1 cellular context compared by ENCODE assay signal in the genomic region with DNA sequence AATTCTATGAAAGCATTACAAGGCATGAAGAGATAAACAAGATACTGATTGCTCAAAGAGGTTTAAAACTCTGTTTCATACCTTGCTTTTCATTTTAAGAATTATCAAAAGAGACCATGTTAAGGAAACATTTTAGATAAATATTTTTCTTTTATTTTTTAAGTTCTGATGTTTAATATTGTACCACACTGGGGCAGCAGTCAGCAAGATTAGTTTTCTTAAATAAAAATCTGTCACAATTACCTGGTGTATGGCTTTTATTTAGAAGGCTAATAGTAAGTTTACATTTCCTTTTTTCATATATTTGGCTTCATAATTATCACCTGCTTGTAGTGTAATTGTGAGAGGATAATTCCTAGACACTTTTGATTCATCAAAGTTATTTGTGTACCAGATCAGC.
TF ChIP-seq lines count a peak whose summit lies in the region.

No MANE protein-coding gene starts in this region.

TF ChIP-seq in GM23338, 12 proteins besides CTCF, POLR2A, EP300 and RAD21 (continued from another document):
- TF ChIP-seq, protein P1, sequence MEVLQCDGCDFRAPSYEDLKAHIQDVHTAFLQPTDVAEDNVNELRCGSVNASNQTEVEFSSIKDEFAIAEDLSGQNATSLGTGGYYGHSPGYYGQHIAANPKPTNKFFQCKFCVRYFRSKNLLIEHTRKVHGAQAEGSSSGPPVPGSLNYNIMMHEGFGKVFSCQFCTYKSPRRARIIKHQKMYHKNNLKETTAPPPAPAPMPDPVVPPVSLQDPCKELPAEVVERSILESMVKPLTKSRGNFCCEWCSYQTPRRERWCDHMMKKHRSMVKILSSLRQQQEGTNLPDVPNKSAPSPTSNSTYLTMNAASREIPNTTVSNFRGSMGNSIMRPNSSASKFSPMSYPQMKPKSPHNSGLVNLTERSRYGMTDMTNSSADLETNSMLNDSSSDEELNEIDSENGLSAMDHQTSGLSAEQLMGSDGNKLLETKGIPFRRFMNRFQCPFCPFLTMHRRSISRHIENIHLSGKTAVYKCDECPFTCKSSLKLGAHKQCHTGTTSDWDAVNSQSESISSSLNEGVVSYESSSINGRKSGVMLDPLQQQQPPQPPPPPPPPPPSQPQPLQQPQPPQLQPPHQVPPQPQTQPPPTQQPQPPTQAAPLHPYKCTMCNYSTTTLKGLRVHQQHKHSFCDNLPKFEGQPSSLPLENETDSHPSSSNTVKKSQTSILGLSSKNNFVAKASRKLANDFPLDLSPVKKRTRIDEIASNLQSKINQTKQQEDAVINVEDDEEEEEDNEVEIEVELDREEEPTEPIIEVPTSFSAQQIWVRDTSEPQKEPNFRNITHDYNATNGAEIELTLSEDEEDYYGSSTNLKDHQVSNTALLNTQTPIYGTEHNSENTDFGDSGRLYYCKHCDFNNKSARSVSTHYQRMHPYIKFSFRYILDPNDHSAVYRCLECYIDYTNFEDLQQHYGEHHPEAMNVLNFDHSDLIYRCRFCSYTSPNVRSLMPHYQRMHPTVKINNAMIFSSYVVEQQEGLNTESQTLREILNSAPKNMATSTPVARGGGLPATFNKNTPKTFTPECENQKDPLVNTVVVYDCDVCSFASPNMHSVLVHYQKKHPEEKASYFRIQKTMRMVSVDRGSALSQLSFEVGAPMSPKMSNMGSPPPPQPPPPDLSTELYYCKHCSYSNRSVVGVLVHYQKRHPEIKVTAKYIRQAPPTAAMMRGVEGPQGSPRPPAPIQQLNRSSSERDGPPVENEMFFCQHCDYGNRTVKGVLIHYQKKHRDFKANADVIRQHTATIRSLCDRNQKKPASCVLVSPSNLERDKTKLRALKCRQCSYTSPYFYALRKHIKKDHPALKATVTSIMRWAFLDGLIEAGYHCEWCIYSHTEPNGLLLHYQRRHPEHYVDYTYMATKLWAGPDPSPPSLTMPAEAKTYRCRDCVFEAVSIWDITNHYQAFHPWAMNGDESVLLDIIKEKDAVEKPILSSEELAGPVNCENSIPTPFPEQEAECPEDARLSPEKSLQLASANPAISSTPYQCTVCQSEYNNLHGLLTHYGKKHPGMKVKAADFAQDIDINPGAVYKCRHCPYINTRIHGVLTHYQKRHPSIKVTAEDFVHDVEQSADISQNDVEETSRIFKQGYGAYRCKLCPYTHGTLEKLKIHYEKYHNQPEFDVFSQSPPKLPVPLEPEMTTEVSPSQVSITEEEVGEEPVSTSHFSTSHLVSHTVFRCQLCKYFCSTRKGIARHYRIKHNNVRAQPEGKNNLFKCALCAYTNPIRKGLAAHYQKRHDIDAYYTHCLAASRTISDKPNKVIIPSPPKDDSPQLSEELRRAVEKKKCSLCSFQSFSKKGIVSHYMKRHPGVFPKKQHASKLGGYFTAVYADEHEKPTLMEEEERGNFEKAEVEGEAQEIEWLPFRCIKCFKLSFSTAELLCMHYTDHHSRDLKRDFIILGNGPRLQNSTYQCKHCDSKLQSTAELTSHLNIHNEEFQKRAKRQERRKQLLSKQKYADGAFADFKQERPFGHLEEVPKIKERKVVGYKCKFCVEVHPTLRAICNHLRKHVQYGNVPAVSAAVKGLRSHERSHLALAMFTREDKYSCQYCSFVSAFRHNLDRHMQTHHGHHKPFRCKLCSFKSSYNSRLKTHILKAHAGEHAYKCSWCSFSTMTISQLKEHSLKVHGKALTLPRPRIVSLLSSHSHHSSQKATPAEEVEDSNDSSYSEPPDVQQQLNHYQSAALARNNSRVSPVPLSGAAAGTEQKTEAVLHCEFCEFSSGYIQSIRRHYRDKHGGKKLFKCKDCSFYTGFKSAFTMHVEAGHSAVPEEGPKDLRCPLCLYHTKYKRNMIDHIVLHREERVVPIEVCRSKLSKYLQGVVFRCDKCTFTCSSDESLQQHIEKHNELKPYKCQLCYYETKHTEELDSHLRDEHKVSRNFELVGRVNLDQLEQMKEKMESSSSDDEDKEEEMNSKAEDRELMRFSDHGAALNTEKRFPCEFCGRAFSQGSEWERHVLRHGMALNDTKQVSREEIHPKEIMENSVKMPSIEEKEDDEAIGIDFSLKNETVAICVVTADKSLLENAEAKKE (CRISPR knock-in tag; IDR thresholded peaks at IDR 0.05) = no peak
- no peak for TF ChIP-seq EZH2phosphoT487 (IDR thresholded peaks at IDR 0.05; ENCODE audit: unreplicated experiment)
- no peak for TF ChIP-seq ZNF331 (CRISPR knock-in tag; IDR thresholded peaks at IDR 0.05; ENCODE audit: low read depth)
- no peak for TF ChIP-seq STAT1 (IDR thresholded peaks at IDR 0.05; ENCODE audit: unreplicated experiment)
- TF ChIP-seq POLR2AphosphoS5 (IDR thresholded peaks at IDR 0.05; ENCODE audit: low read depth) = no peak
- no peak for TF ChIP-seq EZH2 (IDR thresholded peaks at IDR 0.05; ENCODE audit: low read depth, unreplicated experiment)
- TF ChIP-seq, protein P2, sequence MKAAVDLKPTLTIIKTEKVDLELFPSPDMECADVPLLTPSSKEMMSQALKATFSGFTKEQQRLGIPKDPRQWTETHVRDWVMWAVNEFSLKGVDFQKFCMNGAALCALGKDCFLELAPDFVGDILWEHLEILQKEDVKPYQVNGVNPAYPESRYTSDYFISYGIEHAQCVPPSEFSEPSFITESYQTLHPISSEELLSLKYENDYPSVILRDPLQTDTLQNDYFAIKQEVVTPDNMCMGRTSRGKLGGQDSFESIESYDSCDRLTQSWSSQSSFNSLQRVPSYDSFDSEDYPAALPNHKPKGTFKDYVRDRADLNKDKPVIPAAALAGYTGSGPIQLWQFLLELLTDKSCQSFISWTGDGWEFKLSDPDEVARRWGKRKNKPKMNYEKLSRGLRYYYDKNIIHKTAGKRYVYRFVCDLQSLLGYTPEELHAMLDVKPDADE (IDR thresholded peaks at IDR 0.05) = no peak
- TF ChIP-seq JUNB (IDR thresholded peaks at IDR 0.05; ENCODE audit: unreplicated experiment) = no peak
- TF ChIP-seq CREB1 (CRISPR knock-in tag; IDR thresholded peaks at IDR 0.05; ENCODE audit: low read depth) = no peak
